In genomic region chr3:71130516-71131384, GRCh38 we compare ENCODE assay signal across 1 cellular context.
TF ChIP-seq lines count a peak whose summit lies in the region.

No MANE protein-coding gene starts in this region.

TF ChIP-seq in HepG2, 621 proteins besides CTCF, POLR2A, EP300 and RAD21 (continued from another document):
- TF ChIP-seq, protein P1, sequence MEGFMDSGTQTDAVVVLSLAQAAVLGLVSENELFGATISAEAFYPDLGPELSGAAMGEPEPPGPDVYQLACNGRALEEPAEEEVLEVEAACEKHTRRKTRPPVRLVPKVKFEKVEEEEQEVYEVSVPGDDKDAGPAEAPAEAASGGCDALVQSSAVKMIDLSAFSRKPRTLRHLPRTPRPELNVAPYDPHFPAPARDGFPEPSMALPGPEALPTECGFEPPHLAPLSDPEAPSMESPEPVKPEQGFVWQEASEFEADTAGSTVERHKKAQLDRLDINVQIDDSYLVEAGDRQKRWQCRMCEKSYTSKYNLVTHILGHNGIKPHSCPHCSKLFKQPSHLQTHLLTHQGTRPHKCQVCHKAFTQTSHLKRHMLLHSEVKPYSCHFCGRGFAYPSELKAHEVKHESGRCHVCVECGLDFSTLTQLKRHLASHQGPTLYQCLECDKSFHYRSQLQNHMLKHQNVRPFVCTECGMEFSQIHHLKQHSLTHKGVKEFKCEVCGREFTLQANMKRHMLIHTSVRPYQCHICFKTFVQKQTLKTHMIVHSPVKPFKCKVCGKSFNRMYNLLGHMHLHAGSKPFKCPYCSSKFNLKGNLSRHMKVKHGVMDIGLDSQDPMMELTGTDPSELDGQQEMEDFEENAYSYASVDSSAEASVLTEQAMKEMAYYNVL (CRISPR knock-in tag; IDR thresholded peaks at IDR 0.05; ENCODE audit: borderline replicate concordance): no peak
- TF ChIP-seq ZBTB38 (CRISPR knock-in tag; IDR thresholded peaks at IDR 0.05) (peak; percentile 54; the same call in 1 of the 2 replicates), HIC2 (CRISPR knock-in tag; IDR thresholded peaks at IDR 0.05; ENCODE audit: low read depth) (no peak), ETV5 (CRISPR knock-in tag; IDR thresholded peaks at IDR 0.05; ENCODE audit: borderline replicate concordance) (peak; percentile 48; the same call in 1 of the 2 replicates), ZBTB10 (CRISPR knock-in tag; IDR thresholded peaks at IDR 0.05; ENCODE audit: borderline replicate concordance) (no peak), ISL2 (CRISPR knock-in tag; IDR thresholded peaks at IDR 0.05) (no peak), PRDM10 (CRISPR knock-in tag; IDR thresholded peaks at IDR 0.05; ENCODE audit: low read depth) (no peak), MED1 (CRISPR knock-in tag; IDR thresholded peaks at IDR 0.05) (peak; percentile 40; the same call in 1 of the 2 replicates), ZNF292 (CRISPR knock-in tag; IDR thresholded peaks at IDR 0.05; ENCODE audit: borderline replicate concordance, low read depth) (no peak), ZMYM2 (CRISPR knock-in tag; IDR thresholded peaks at IDR 0.05) (no peak), ZNF3 (CRISPR knock-in tag; IDR thresholded peaks at IDR 0.05) (no peak), FOXP1 (IDR thresholded peaks at IDR 0.05) (no peak), FOXP1 (CRISPR knock-in tag; IDR thresholded peaks at IDR 0.05) (peak; percentile 56; the same call in 1 of the 2 replicates), UBTF (CRISPR knock-in tag; IDR thresholded peaks at IDR 0.05) (no peak), POGZ (CRISPR knock-in tag; IDR thresholded peaks at IDR 0.05) (0 out of 2 replicates have a peak, but pooled peaks have one; percentile 41), ZNF747 (CRISPR knock-in tag; IDR thresholded peaks at IDR 0.05; ENCODE audit: borderline replicate concordance) (no peak), ARHGAP35 (CRISPR knock-in tag; IDR thresholded peaks at IDR 0.05; ENCODE audit: borderline replicate concordance) (no peak), TBL1XR1 (IDR thresholded peaks at IDR 0.05; ENCODE audit: borderline replicate concordance, low read length, partially characterized antibody) (no peak), ZFP36 (IDR thresholded peaks at IDR 0.05; ENCODE audit: borderline replicate concordance, low read depth, low read length, partially characterized antibody) (no peak), CCDC6 (CRISPR knock-in tag; IDR thresholded peaks at IDR 0.05) (no peak), SAP130 (CRISPR knock-in tag; IDR thresholded peaks at IDR 0.05; ENCODE audit: low read depth) (no peak), ZNF512B (CRISPR knock-in tag; IDR thresholded peaks at IDR 0.05; ENCODE audit: borderline replicate concordance) (no peak), ARID2 (CRISPR knock-in tag; IDR thresholded peaks at IDR 0.05; ENCODE audit: borderline replicate concordance) (no peak), KAT7 (CRISPR knock-in tag; IDR thresholded peaks at IDR 0.05; ENCODE audit: borderline replicate concordance) (no peak), STAT5B (CRISPR knock-in tag; IDR thresholded peaks at IDR 0.05) (no peak), PAX8 (CRISPR knock-in tag; IDR thresholded peaks at IDR 0.05; ENCODE audit: borderline replicate concordance) (no peak), SALL2 (CRISPR knock-in tag; IDR thresholded peaks at IDR 0.05) (no peak), NFATC3 (CRISPR knock-in tag; IDR thresholded peaks at IDR 0.05) (no peak), SIX1 (CRISPR knock-in tag; IDR thresholded peaks at IDR 0.05; ENCODE audit: borderline replicate concordance) (no peak), GABPB1 (CRISPR knock-in tag; IDR thresholded peaks at IDR 0.05) (peak; percentile 25; the same call in 1 of the 2 replicates), CHD2 (IDR thresholded peaks at IDR 0.05; ENCODE audit: low read depth, low read length) (no peak), RFXAP (CRISPR knock-in tag; IDR thresholded peaks at IDR 0.05; ENCODE audit: borderline replicate concordance) (no peak), TEAD2 (CRISPR knock-in tag; IDR thresholded peaks at IDR 0.05) (no peak)
- TF ChIP-seq, protein P2, sequence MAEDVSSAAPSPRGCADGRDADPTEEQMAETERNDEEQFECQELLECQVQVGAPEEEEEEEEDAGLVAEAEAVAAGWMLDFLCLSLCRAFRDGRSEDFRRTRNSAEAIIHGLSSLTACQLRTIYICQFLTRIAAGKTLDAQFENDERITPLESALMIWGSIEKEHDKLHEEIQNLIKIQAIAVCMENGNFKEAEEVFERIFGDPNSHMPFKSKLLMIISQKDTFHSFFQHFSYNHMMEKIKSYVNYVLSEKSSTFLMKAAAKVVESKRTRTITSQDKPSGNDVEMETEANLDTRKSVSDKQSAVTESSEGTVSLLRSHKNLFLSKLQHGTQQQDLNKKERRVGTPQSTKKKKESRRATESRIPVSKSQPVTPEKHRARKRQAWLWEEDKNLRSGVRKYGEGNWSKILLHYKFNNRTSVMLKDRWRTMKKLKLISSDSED (CRISPR knock-in tag; IDR thresholded peaks at IDR 0.05): no peak
- TF ChIP-seq, protein P3, sequence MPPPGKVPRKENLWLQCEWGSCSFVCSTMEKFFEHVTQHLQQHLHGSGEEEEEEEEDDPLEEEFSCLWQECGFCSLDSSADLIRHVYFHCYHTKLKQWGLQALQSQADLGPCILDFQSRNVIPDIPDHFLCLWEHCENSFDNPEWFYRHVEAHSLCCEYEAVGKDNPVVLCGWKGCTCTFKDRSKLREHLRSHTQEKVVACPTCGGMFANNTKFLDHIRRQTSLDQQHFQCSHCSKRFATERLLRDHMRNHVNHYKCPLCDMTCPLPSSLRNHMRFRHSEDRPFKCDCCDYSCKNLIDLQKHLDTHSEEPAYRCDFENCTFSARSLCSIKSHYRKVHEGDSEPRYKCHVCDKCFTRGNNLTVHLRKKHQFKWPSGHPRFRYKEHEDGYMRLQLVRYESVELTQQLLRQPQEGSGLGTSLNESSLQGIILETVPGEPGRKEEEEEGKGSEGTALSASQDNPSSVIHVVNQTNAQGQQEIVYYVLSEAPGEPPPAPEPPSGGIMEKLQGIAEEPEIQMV (CRISPR knock-in tag; IDR thresholded peaks at IDR 0.05; ENCODE audit: low read depth): no peak
